In genomic region chr18:77062518-77063003, GRCh38 we compare ENCODE assay signal across 8 cellular contexts.
DNase-seq lines count a peak whose midpoint lies in the region; ATAC-seq and TF ChIP-seq lines count a peak whose summit lies in the region.

No MANE protein-coding gene starts in this region.

- TF ChIP-seq CTCF in fibroblast of mammary gland (conservative IDR thresholded peaks at IDR 0.05; ENCODE audit: control insufficient read depth, insufficient read depth, low read depth, low read length) = no peak

- ATAC-seq in Right ventricle myocardium superior (ENCODE audit: poor library complexity) (peak; percentile 26), HG03342 (IDR thresholded peaks at IDR 0.05; ENCODE audit: unreplicated experiment) (peak; percentile 42)

- intact Hi-C loops in Right ventricle myocardium superior (cut with DNase I) = no loop called here
- intact Hi-C loops in cardiac septum (cut with DNase I) = no loop called here

- DNase-seq in Right ventricle myocardium superior = no peak
- DNase-seq in cardiac septum (ENCODE audit: low spot score) = no peak
- DNase-seq in activated CD4-positive, alpha-beta T cell treated with anti-CD3 and anti-CD28 coated beads for 48 hours = peak; percentile 72
- peak; percentile 46 for DNase-seq in fibroblast of mammary gland (ENCODE audit: low read depth)
- no peak for DNase-seq in Ammon's horn (ENCODE audit: low spot score)
- no peak for DNase-seq in dedifferentiated amniotic fluid mesenchymal stem cell (ENCODE audit: extremely low spot score)

- peak overlapping the region; percentile 0 for H3K27ac ChIP-seq in temporal lobe (ENCODE audit: low read depth, low read length)

- no peak overlapping the region for H3K4me3 ChIP-seq in fibroblast of mammary gland (ENCODE audit: control insufficient read depth, low read depth, low read length)

Comparison
In these comparisons a context has a peak if more than half of its experiments do, and no peak if none do; other contexts are left out.
1. DNase-seq: peak in activated CD4-positive, alpha-beta T cell treated with anti-CD3 and anti-CD28 coated beads for 48 hours (single experiment) and fibroblast of mammary gland (single experiment); none in Right ventricle myocardium superior (single experiment), cardiac septum (single experiment), Ammon's horn (single experiment) and dedifferentiated amniotic fluid mesenchymal stem cell (single experiment).